In the genomic region with DNA sequence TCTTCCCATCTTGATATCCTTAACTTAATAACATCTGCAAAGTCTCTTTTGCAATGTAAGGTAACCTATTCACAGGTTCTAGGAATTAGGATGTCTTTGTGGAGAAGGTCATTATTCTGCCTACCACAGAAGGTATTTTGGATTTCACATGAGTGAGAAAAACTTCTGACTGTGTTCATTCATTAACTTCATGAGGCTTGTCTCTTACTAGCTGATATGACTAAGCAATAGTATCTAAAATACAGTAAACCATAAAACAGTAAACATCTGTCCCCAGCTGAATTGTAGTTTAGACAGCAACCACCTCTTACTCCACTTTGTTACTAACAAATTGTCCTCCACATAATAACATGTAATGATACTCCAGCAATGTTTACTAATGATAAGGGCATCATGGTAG, we compare ENCODE assay signal across 19 cellular contexts.
DNase-seq lines count a peak whose midpoint lies in the region; ATAC-seq, FAIRE-seq and TF ChIP-seq lines count a peak whose summit lies in the region.
"Had no signal": no experiment of that assay in that cellular context is flagged by ENCODE, and none has a peak within 500 bp of the region (broad histone marks: within the 10 kb centered on the region; RNA-seq: fewer than 3 reads in every experiment).

No MANE protein-coding gene starts in this region.

- no peak for FAIRE-seq in GM12891 (lab: Jason Lieb, UNC)
- FAIRE-seq: A549, D721Med, G401.6, GM12892, GM18507 had no signal

- intact Hi-C loops in cardiac septum (cut with DNase I) = no loop called here

- peak; percentile 4 for DNase-seq in NCI-H146 (lab: John Stamatoyannopoulos, UW)
- DNase-seq in NCI-H146 treated with DMSO at 0.1 percent for 48 hours (lab: John Stamatoyannopoulos, UW; ENCODE audit: unreplicated experiment) = no peak
- no peak for DNase-seq in nucleus accumbens (lab: John Stamatoyannopoulos, UW)
- no peak for DNase-seq in cardiac septum (ENCODE audit: low spot score)
- DNase-seq in GM12891 (ENCODE audit: insufficient read length, low spot score) = no peak
- DNase-seq: AML-193; Caco-2; Calu3; CD4-positive, alpha-beta T cell; CD8-positive, alpha-beta T cell; DMS79 treated with DMSO at 0.1 percent for 48 hours; GF-D8 had no signal

- no peak for TF ChIP-seq POLR2A in GM12891 (IDR thresholded peaks at IDR 0.05; ENCODE audit: low read depth, low read length)

- ATAC-seq in GM21619 (IDR thresholded peaks at IDR 0.05; ENCODE audit: unreplicated experiment) = peak; percentile 53
- peak; percentile 50 for ATAC-seq in HG03354 (IDR thresholded peaks at IDR 0.05; ENCODE audit: poor library complexity, severe bottlenecking, unreplicated experiment)
- ATAC-seq: A549; CD8-positive, alpha-beta T cell had no signal

TF ChIP-seq in GM12891, 5 proteins besides CTCF, POLR2A, EP300 and RAD21:
- no peak for TF ChIP-seq POU2F2 (IDR thresholded peaks at IDR 0.05; ENCODE audit: low read depth, low read length)
- no peak for TF ChIP-seq TAF1 (IDR thresholded peaks at IDR 0.05; ENCODE audit: low read depth, low read length)
- no peak for TF ChIP-seq POLR2AphosphoS5 (IDR thresholded peaks at IDR 0.05; ENCODE audit: low read depth, low read length)
- TF ChIP-seq SPI1 (IDR thresholded peaks at IDR 0.05; ENCODE audit: low read depth, low read length) = no peak
- no peak for TF ChIP-seq PAX5 (IDR thresholded peaks at IDR 0.05; ENCODE audit: insufficient read depth, low read length, severe bottlenecking)
